Comparison of ENCODE assay signal across 28 cellular contexts in the genomic region with DNA sequence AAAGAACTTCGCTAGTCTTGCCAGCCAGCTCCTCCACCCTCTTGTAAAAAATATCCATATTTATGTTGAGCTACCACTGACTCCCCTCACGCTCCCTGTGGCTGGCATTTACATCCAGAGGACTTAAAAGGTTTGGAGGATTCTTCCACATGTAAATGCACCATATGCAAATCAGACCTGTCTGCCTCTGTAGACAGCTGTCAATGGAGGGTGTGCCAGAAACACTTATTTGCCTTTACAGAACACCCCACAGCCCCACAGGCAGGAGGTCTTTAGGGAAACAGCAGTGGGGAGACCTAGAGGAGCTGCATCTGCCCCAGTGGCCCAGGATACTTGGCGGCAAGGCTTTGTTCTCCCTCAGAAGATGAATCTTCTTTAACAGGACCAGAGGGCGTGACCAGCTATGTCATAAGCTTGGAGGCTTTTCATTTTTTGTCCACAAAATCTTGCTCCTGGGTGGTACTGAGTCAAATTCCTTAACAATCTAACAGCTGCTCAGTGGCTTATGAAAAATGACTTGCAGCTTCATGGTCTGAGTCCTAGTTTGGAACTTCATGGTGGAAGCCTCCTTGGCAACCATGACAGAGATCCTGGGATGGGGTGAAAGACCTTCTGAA.
DNase-seq lines count a peak whose midpoint lies in the region; ATAC-seq and TF ChIP-seq lines count a peak whose summit lies in the region.
"Had no signal": no experiment of that assay in that cellular context is flagged by ENCODE, and none has a peak within 500 bp of the region (broad histone marks: within the 10 kb centered on the region; RNA-seq: fewer than 3 reads in every experiment).

No MANE protein-coding gene starts in this region.

- TF ChIP-seq CTCF in AG10803 (conservative IDR thresholded peaks at IDR 0.05; ENCODE audit: low read length) (no peak), WTC11 (IDR thresholded peaks at IDR 0.05) (no peak), gastroesophageal sphincter (IDR thresholded peaks at IDR 0.05) (no peak), neural progenitor cell (IDR thresholded peaks at IDR 0.05) (no peak)

- H3K4me1 Mint-ChIP-seq in WTC11 = peaks cover 16% of the 10 kb centered on the region
- H3K4me1 Mint-ChIP-seq in neural progenitor cell = peaks cover 9% of the 10 kb centered on the region

- CTCF ChIA-PET in WTC11 (lab: Charles Lee) = interaction anchor here (0.5 kb wide), 1 partner anchor 26 kb away, joined by 3 read pairs; no protein-coding TSS in a partner anchor

- TF ChIP-seq EP300 in gastroesophageal sphincter (IDR thresholded peaks at IDR 0.05) = no peak

- H3K9me3 Mint-ChIP-seq in WTC11 = peaks cover 9% of the 10 kb centered on the region
- peaks cover 3% of the 10 kb centered on the region for H3K9me3 Mint-ChIP-seq in neural progenitor cell
- H3K9me3 Mint-ChIP-seq: CD8-positive, alpha-beta T cell had no signal

- peak; percentile 57; the same call in 1 of the 2 replicates for ATAC-seq in WTC11
- ATAC-seq in gastroesophageal sphincter = peak; percentile 63
- ATAC-seq in GM19328 (IDR thresholded peaks at IDR 0.05; ENCODE audit: unreplicated experiment) = no peak
- no peak for ATAC-seq in HG03521 (IDR thresholded peaks at IDR 0.05; ENCODE audit: unreplicated experiment)
- ATAC-seq: CD8-positive, alpha-beta T cell; GM12878; HepG2 had no signal

- H3K4me3 Mint-ChIP-seq in WTC11 (no peak overlapping the region), neural progenitor cell (no peak overlapping the region)
- H3K4me3 Mint-ChIP-seq: CD8-positive, alpha-beta T cell had no signal

- TF ChIP-seq POLR2A in gastroesophageal sphincter (IDR thresholded peaks at IDR 0.05) = no peak

- WGBS in gastroesophageal sphincter (ENCODE audit: low coverage in 1 of 2), 2 donors = 79 to 97% methylated on average over 3 to 4 of the region's 4 CpGs

- H3K79me2 ChIP-seq in neural progenitor cell (ENCODE audit: low read depth) = no peaks in the 10 kb centered on the region

- H3K27me3 Mint-ChIP-seq in WTC11 (ENCODE audit: low read depth) (no peaks in the 10 kb centered on the region; the same call in 1 of the 2 replicates), neural progenitor cell (ENCODE audit: insufficient read depth, low read depth) (peaks cover 4% of the 10 kb centered on the region)

- H4K20me1 ChIP-seq in neural progenitor cell (ENCODE audit: low read depth) = no peaks in the 10 kb centered on the region

- H3K9me3 ChIP-seq in gastroesophageal sphincter (no peaks in the 10 kb centered on the region), neural progenitor cell (ENCODE audit: low read depth) (no peaks in the 10 kb centered on the region)
- H3K9me3 ChIP-seq: Caco-2, Peyer's patch had no signal

- DNase-seq in AG10803 (ENCODE audit: low read depth) (peak; percentile 3), NAMALWA (ENCODE audit: low spot score) (peak; percentile 55), WTC11 (ENCODE audit: low spot score) (no peak), neural progenitor cell (ENCODE audit: low spot score) (no peak)
- DNase-seq in activated effector memory CD4-positive, alpha-beta T cell treated with anti-CD3 and anti-CD28 coated beads, Interleukin-2, amount 50 U/mL, for 16 hours = no peak
- DNase-seq: C1 segment of cervical spinal cord; Caco-2; CD8-positive, alpha-beta T cell; DMS79; EL; GDM1; Kasumi-1; NCI-H1105 treated with DMSO at 0.1 percent for 48 hours; NCI-H146; NCI-H1930; NCI-H2107; NCI-H446; NCI-H524 treated with DMSO at 0.1 percent for 48 hours; OCI-M1; Peyer's patch; SHP77 treated with DMSO at 0.1 percent for 48 hours had no signal

- H3K9ac ChIP-seq in neural progenitor cell = no peak overlapping the region

- H3K36me3 Mint-ChIP-seq in WTC11 (peaks cover 3% of the 10 kb centered on the region; the same call in 1 of the 2 replicates), neural progenitor cell (no peaks in the 10 kb centered on the region)
- H3K36me3 Mint-ChIP-seq: CD8-positive, alpha-beta T cell had no signal

- H3F3A ChIP-seq in neural progenitor cell (ENCODE audit: low read depth) = no peaks in the 10 kb centered on the region

- H3K4me3 ChIP-seq in AG10803 (ENCODE audit: low read length) (no peak overlapping the region), gastroesophageal sphincter (no peak overlapping the region), neural progenitor cell (no peak overlapping the region)
- H3K4me3 ChIP-seq: GM12878, Peyer's patch, SK-N-MC had no signal

- H3K4me2 ChIP-seq in neural progenitor cell = no peak overlapping the region

- H3K4me1 ChIP-seq in gastroesophageal sphincter (no peaks in the 10 kb centered on the region), neural progenitor cell (no peaks in the 10 kb centered on the region)
- H3K4me1 ChIP-seq: Caco-2, Peyer's patch had no signal

- H2AFZ ChIP-seq in neural progenitor cell (replicated peaks) = no peak overlapping the region

- H3K27ac ChIP-seq in gastroesophageal sphincter (no peak overlapping the region), neural progenitor cell (no peak overlapping the region)
- H3K27ac ChIP-seq: 22Rv1, Peyer's patch, SK-N-MC had no signal

- no peaks in the 10 kb centered on the region for H3K36me3 ChIP-seq in gastroesophageal sphincter
- no peaks in the 10 kb centered on the region for H3K36me3 ChIP-seq in neural progenitor cell
- H3K36me3 ChIP-seq: Peyer's patch had no signal

- H3K27ac Mint-ChIP-seq in WTC11 (no peak overlapping the region), neural progenitor cell (no peak overlapping the region)
- H3K27ac Mint-ChIP-seq: CD8-positive, alpha-beta T cell had no signal

- POLR2A ChIA-PET in WTC11 (lab: Charles Lee) = interaction anchor here (1.0 kb wide), 1 partner anchor 8 kb away, joined by 3 read pairs; no protein-coding TSS in a partner anchor

- H3K27me3 ChIP-seq in gastroesophageal sphincter = peaks cover 5% of the 10 kb centered on the region
- no peaks in the 10 kb centered on the region for H3K27me3 ChIP-seq in neural progenitor cell
- H3K27me3 ChIP-seq: Peyer's patch had no signal

TF ChIP-seq in WTC11, 78 proteins besides CTCF, POLR2A, EP300 and RAD21 (continues in another document):
- TF ChIP-seq TCF7 (CRISPR knock-in tag; IDR thresholded peaks at IDR 0.05; ENCODE audit: low read depth) (no peak), ZNF423 (CRISPR knock-in tag; IDR thresholded peaks at IDR 0.05) (no peak), SOX15 (CRISPR knock-in tag; IDR thresholded peaks at IDR 0.05) (no peak), ZNF416 (CRISPR knock-in tag; IDR thresholded peaks at IDR 0.05) (no peak), RORB (CRISPR knock-in tag; IDR thresholded peaks at IDR 0.05) (no peak), ESRRA (CRISPR knock-in tag; IDR thresholded peaks at IDR 0.05; ENCODE audit: borderline replicate concordance) (no peak), JAZF1 (CRISPR knock-in tag; IDR thresholded peaks at IDR 0.05) (no peak), MYBL2 (CRISPR knock-in tag; IDR thresholded peaks at IDR 0.05) (no peak)
- TF ChIP-seq, protein P1, sequence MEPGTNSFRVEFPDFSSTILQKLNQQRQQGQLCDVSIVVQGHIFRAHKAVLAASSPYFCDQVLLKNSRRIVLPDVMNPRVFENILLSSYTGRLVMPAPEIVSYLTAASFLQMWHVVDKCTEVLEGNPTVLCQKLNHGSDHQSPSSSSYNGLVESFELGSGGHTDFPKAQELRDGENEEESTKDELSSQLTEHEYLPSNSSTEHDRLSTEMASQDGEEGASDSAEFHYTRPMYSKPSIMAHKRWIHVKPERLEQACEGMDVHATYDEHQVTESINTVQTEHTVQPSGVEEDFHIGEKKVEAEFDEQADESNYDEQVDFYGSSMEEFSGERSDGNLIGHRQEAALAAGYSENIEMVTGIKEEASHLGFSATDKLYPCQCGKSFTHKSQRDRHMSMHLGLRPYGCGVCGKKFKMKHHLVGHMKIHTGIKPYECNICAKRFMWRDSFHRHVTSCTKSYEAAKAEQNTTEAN (CRISPR knock-in tag; IDR thresholded peaks at IDR 0.05) = no peak
- TF ChIP-seq, protein P2, sequence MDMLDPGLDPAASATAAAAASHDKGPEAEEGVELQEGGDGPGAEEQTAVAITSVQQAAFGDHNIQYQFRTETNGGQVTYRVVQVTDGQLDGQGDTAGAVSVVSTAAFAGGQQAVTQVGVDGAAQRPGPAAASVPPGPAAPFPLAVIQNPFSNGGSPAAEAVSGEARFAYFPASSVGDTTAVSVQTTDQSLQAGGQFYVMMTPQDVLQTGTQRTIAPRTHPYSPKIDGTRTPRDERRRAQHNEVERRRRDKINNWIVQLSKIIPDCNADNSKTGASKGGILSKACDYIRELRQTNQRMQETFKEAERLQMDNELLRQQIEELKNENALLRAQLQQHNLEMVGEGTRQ (CRISPR knock-in tag; IDR thresholded peaks at IDR 0.05) = no peak
- TF ChIP-seq, protein P3, sequence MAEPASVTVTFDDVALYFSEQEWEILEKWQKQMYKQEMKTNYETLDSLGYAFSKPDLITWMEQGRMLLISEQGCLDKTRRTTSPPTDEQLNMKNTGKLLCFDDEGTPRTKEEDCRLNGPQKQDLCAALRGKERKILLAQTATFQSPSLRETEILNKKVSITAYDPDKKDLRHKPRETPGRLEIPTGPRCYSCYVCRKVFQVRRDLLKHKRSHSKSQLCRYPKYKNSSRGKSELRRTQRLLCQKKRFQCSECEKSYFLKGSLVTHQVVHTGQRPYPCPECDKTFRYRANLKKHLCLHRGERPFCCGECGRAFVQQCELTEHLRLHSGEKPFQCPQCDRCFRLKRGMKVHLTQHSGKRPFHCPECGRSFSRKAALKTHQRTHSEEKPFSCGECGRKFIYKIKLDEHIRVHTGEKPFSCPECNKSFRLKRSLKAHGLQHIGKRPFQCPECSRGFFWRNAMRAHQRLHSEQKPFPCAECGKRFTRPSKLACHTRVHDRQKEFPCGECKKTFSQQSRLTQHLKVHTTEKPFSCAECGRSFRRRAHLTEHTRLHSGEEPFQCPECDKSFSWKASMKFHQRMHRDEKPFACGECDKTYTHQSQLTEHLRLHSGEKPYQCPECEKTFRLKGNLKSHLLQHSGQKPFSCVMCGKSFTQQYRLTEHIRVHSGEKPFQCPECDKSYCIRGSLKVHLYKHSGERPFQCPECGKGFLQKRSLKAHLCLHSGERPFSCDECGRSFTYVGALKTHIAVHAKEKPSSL (CRISPR knock-in tag; conservative IDR thresholded peaks at IDR 0.05) = no peak
- TF ChIP-seq, protein P4, sequence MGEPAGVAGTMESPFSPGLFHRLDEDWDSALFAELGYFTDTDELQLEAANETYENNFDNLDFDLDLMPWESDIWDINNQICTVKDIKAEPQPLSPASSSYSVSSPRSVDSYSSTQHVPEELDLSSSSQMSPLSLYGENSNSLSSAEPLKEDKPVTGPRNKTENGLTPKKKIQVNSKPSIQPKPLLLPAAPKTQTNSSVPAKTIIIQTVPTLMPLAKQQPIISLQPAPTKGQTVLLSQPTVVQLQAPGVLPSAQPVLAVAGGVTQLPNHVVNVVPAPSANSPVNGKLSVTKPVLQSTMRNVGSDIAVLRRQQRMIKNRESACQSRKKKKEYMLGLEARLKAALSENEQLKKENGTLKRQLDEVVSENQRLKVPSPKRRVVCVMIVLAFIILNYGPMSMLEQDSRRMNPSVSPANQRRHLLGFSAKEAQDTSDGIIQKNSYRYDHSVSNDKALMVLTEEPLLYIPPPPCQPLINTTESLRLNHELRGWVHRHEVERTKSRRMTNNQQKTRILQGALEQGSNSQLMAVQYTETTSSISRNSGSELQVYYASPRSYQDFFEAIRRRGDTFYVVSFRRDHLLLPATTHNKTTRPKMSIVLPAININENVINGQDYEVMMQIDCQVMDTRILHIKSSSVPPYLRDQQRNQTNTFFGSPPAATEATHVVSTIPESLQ (CRISPR knock-in tag; IDR thresholded peaks at IDR 0.05) = no peak

Comparison
In these comparisons a context has a peak if more than half of its experiments do, and no peak if none do; other contexts are left out.
1. DNase-seq: peak in AG10803 (single experiment) and NAMALWA (single experiment); none in WTC11 (single experiment), neural progenitor cell (single experiment) and activated effector memory CD4-positive, alpha-beta T cell treated with anti-CD3 and anti-CD28 coated beads, Interleukin-2, amount 50 U/mL, for 16 hours (single experiment).
2. ATAC-seq: peak in WTC11 (single experiment) and gastroesophageal sphincter (single experiment); none in GM19328 (single experiment) and HG03521 (single experiment).